In the genomic region with DNA sequence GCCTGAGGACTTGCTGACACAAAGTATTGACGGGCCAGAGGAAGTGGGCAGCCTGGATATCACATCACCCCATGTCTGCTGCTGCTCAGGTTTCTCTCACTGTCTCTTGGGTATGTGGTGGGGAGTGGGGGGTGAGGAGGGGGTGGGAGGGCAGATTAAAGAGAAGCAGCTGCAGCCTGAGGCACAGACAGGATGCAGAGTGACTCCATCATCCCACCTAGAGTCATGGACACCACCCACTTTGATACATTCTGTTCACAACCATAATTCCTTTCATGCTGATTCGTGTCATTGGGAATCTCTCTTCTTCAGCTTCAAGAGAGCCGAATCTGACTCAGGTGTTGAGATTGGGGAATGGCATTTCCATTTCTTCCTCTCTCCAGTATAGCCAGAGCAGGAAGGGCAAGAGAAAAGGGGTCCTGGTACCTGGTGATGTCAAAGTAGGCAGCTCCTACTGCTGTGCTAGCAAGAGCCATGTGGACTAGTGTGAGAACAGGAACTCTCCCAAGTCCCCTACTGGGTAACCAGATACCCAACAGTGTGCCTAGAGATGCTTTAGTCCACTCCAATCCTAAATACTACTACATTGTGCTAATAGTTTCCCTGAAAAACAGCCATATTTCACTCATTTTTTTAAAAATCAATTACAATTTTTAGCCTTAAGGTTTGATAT, we compare ENCODE assay signal across 11 cellular contexts. TPM values are rescaled to one million over a fixed set of nuclear protein-coding genes. Genes with fewer than 3 reads are reported as not detected.
DNase-seq lines count a peak whose midpoint lies in the region; ATAC-seq and TF ChIP-seq lines count a peak whose summit lies in the region.
"Had no signal": no experiment of that assay in that cellular context is flagged by ENCODE, and none has a peak within 500 bp of the region (broad histone marks: within the 10 kb centered on the region; RNA-seq: fewer than 3 reads in every experiment).

No MANE protein-coding gene starts in this region.

- no peaks in the 10 kb centered on the region for H3K9me2 ChIP-seq in HCT116 (ENCODE audit: insufficient read depth)
- H3K9me2 ChIP-seq in SK-N-SH, result no peaks in the 10 kb centered on the region

- H3K9me3 Mint-ChIP-seq in effector memory CD8-positive, alpha-beta T cell, result no peaks in the 10 kb centered on the region

- no peaks in the 10 kb centered on the region; a peak in 1 of 4 replicates for H3K36me3 ChIP-seq in HCT116 (ENCODE audit: control insufficient read depth in 1 of 2, insufficient read depth in 2 of 2, low read length in 2 of 2)
- H3K36me3 ChIP-seq in SK-N-SH (replicated peaks in 1 of 2; ENCODE audit: control insufficient read depth in 1 of 2, insufficient read depth in 2 of 2, low read length in 1 of 2), result no peaks in the 10 kb centered on the region
- H3K36me3 ChIP-seq in smooth muscle cell (ENCODE audit: low read depth), result no peaks in the 10 kb centered on the region

- RAD21 ChIA-PET in HCT116 (lab: Charles Lee; ENCODE audit: low non-redundant PET in 1 of 2, low total read pairs in 2 of 2, uncharacterized antibody in 2 of 2, unreplicated experiment in 2 of 2), result no interaction called here

- no peaks in the 10 kb centered on the region for H3K9me3 ChIP-seq in HCT116 (ENCODE audit: control insufficient read depth in 1 of 2, insufficient read depth in 1 of 2, low read depth in 1 of 2, low read length in 2 of 2)
- 0 out of 2 replicates have a peak, but pooled peaks cover 3% of the 10 kb centered on the region for H3K9me3 ChIP-seq in SK-N-SH
- no peaks in the 10 kb centered on the region for H3K9me3 ChIP-seq in smooth muscle cell (replicated peaks; ENCODE audit: low read depth)
- no peaks in the 10 kb centered on the region for H3K9me3 ChIP-seq in right cardiac atrium (ENCODE audit: control insufficient read depth, low read length)

- peak overlapping the region in 1 of 2 experiments; percentile 43; a peak in 1 of 4 replicates for H3K4me3 ChIP-seq in HCT116 (replicated peaks in 1 of 2; ENCODE audit: low read depth in 1 of 2, low read length in 2 of 2)
- no peak overlapping the region for H3K4me3 ChIP-seq in SK-N-SH (ENCODE audit: low read depth in 2 of 2, low read length in 1 of 2)
- no peak overlapping the region for H3K4me3 ChIP-seq in smooth muscle cell
- no peak overlapping the region for H3K4me3 ChIP-seq in right cardiac atrium (ENCODE audit: low read length)
- H3K4me3 ChIP-seq: heart right ventricle had no signal

- ATAC-seq in HCT116 (peak; percentile 59), right cardiac atrium (no peak), GM19023 (IDR thresholded peaks at IDR 0.05; ENCODE audit: unreplicated experiment) (no peak)
- ATAC-seq in effector memory CD8-positive, alpha-beta T cell (replicated peaks), result no peak
- ATAC-seq: heart right ventricle, sciatic nerve had no signal

- peak overlapping the region; percentile 29 to 61 for H3K27ac Mint-ChIP-seq in effector memory CD8-positive, alpha-beta T cell

- peak overlapping the region; percentile 77 for H3K4me2 ChIP-seq in HCT116 (ENCODE audit: low read length)
- no peak overlapping the region for H3K4me2 ChIP-seq in SK-N-SH
- peak overlapping the region; percentile 70 for H3K4me2 ChIP-seq in smooth muscle cell

- H3K79me2 ChIP-seq in HCT116 (ENCODE audit: insufficient read depth, low read length) (peaks cover 4% of the 10 kb centered on the region), SK-N-SH (ENCODE audit: insufficient read depth) (peaks cover 42% of the 10 kb centered on the region; the same call in 1 of the 2 replicates), smooth muscle cell (ENCODE audit: low read depth) (no peaks in the 10 kb centered on the region)

- no peak for TF ChIP-seq EP300 in SK-N-SH (IDR thresholded peaks at IDR 0.05; ENCODE audit: borderline replicate concordance in 1 of 2, low read depth in 1 of 2, low read length in 1 of 2)

- H3K27me3 Mint-ChIP-seq in effector memory CD8-positive, alpha-beta T cell, result no peaks in the 10 kb centered on the region

- no peak overlapping the region for H3K4me3 Mint-ChIP-seq in effector memory CD8-positive, alpha-beta T cell

- no peak overlapping the region for H2AFZ ChIP-seq in HCT116 (ENCODE audit: low read depth, low read length, poor library complexity, severe bottlenecking)
- no peak overlapping the region for H2AFZ ChIP-seq in SK-N-SH (ENCODE audit: low read depth)
- H2AFZ ChIP-seq in smooth muscle cell (ENCODE audit: low read depth), result no peak overlapping the region

- DNase-seq in HCT116 (ENCODE audit: low read depth, low spot score) (peak; percentile 35), SK-N-SH (no peak), smooth muscle cell (lab: John Stamatoyannopoulos, UW; ENCODE audit: unreplicated experiment) (no peak), right cardiac atrium (no peak), RWPE1 (ENCODE audit: low spot score) (no peak)
- DNase-seq in effector memory CD8-positive, alpha-beta T cell, result no peak
- DNase-seq: effector memory CD4-positive, alpha-beta T cell; heart right ventricle; NCI-H187 had no signal

- intact Hi-C loops in HCT116 (cut with micrococcal nuclease) (no loop called here), right cardiac atrium (cut with DNase I) (no loop called here)

- POLR2A ChIA-PET in HCT116 (lab: Charles Lee), result no interaction called here
- POLR2A ChIA-PET in SK-N-SH (lab: Yijun Ruan, JAX), result no interaction called here
- POLR2A ChIA-PET in RWPE1 (lab: Yijun Ruan, JAX; ENCODE audit: low non-redundant PET), result interaction anchor here (1.5 kb wide), 1 partner anchor 23 kb away, joined by 4 read pairs; the partner anchor contains the start of gene GRAMD2B

- peaks cover 15% of the 10 kb centered on the region for H3K36me3 Mint-ChIP-seq in effector memory CD8-positive, alpha-beta T cell (ENCODE audit: insufficient read depth)

- peaks cover 34 to 46% of the 10 kb centered on the region in 2 donors for H3K4me1 Mint-ChIP-seq in effector memory CD8-positive, alpha-beta T cell (ENCODE audit: low read depth in 2 of 2)

- CTCF ChIA-PET in HCT116 (lab: Charles Lee), result no interaction called here
- CTCF ChIA-PET in SK-N-SH (lab: Yijun Ruan, JAX), result no interaction called here
- CTCF ChIA-PET in RWPE1 (lab: Yijun Ruan, JAX), result interaction anchor here (0.6 to 0.7 kb wide), 2 partner anchors 1420 to 1553 kb away, joined by 3 read pairs; no protein-coding TSS in a partner anchor

- TF ChIP-seq POLR2A in HCT116 (IDR thresholded peaks at IDR 0.05; ENCODE audit: borderline replicate concordance, extremely low read depth, insufficient read depth, insufficient read length), result no peak

- peaks cover 19 to 86% of the 10 kb centered on the region in 2 experiments for H3K4me1 ChIP-seq in HCT116 (ENCODE audit: control insufficient read depth in 1 of 2, insufficient read depth in 2 of 2, low read length in 2 of 2)
- H3K4me1 ChIP-seq in SK-N-SH (ENCODE audit: control insufficient read depth in 1 of 2, insufficient read depth in 2 of 2, low read depth in 1 of 2, low read length in 1 of 2), result peaks cover 0 to 8% of the 10 kb centered on the region in 2 experiments; a peak in 3 of 4 replicates
- peaks cover 20% of the 10 kb centered on the region for H3K4me1 ChIP-seq in smooth muscle cell (ENCODE audit: low read depth)
- H3K4me1 ChIP-seq in right cardiac atrium (ENCODE audit: control insufficient read depth, insufficient read depth, low read length), result peaks cover 8% of the 10 kb centered on the region

- TF ChIP-seq CTCF in HCT116 (IDR thresholded peaks at IDR 0.05 in 2 of 3, conservative IDR thresholded peaks at IDR 0.05 in 1 of 3; ENCODE audit: borderline replicate concordance in 1 of 3, insufficient read depth in 1 of 3, low read depth in 2 of 3, low read length in 2 of 3), result no peak
- TF ChIP-seq CTCF in SK-N-SH (IDR thresholded peaks at IDR 0.05), result no peak
- no peak for TF ChIP-seq CTCF in smooth muscle cell (IDR thresholded peaks at IDR 0.05; ENCODE audit: borderline replicate concordance, insufficient read depth, poor library complexity, severe bottlenecking)
- no peak for TF ChIP-seq CTCF in RWPE1 (conservative IDR thresholded peaks at IDR 0.05; ENCODE audit: low read depth)

- BruUV-seq in HCT116 (replicated peaks; lab: Mats Ljungman, UMichigan), result no TSS peak

- H3K9ac ChIP-seq in HCT116 (ENCODE audit: low read length) (peak overlapping the region; percentile 53), SK-N-SH (no peak overlapping the region), smooth muscle cell (ENCODE audit: low read depth) (peak overlapping the region; percentile 85)

- peaks cover 6% of the 10 kb centered on the region for H3F3A ChIP-seq in SK-N-SH (replicated peaks; ENCODE audit: insufficient read depth)
- H3F3A ChIP-seq in smooth muscle cell (ENCODE audit: low read depth), result peaks cover 14% of the 10 kb centered on the region

- H4K20me1 ChIP-seq in HCT116 (ENCODE audit: insufficient read depth), result no peaks in the 10 kb centered on the region
- H4K20me1 ChIP-seq in SK-N-SH (ENCODE audit: insufficient read depth), result no peaks in the 10 kb centered on the region
- H4K20me1 ChIP-seq in smooth muscle cell (ENCODE audit: low read depth), result no peaks in the 10 kb centered on the region

- H3K27ac ChIP-seq in HCT116 (ENCODE audit: low read depth, low read length), result peak overlapping the region; percentile 64; the same call in 1 of the 2 replicates
- H3K27ac ChIP-seq in SK-N-SH (ENCODE audit: low read depth in 2 of 2, low read length in 1 of 2), result peak overlapping the region; percentile 42 to 76; a peak in 3 of 4 replicates
- H3K27ac ChIP-seq in smooth muscle cell (ENCODE audit: low read depth), result peak overlapping the region; percentile 87
- no peak overlapping the region for H3K27ac ChIP-seq in right cardiac atrium (ENCODE audit: low read length)
- no peak overlapping the region for H3K27ac ChIP-seq in RWPE1
- H3K27ac ChIP-seq: heart right ventricle had no signal

- TF ChIP-seq RAD21 in HCT116 (IDR thresholded peaks at IDR 0.05; ENCODE audit: low read depth) (no peak), SK-N-SH (IDR thresholded peaks at IDR 0.05; ENCODE audit: low read length) (no peak)

- 61% methylated on average over 3 of the region's 3 CpGs for WGBS in SK-N-SH (ENCODE audit: low lambda C conversion rate)
- 55% methylated on average over 3 of the region's 3 CpGs for WGBS in smooth muscle cell (ENCODE audit: low lambda C conversion rate)
- 86% methylated on average over 3 of the region's 3 CpGs for WGBS in right cardiac atrium

- H3K27me3 ChIP-seq in HCT116 (ENCODE audit: insufficient read depth, low read length) (no peaks in the 10 kb centered on the region), SK-N-SH (ENCODE audit: insufficient read depth) (no peaks in the 10 kb centered on the region), smooth muscle cell (ENCODE audit: low read depth) (no peaks in the 10 kb centered on the region), right cardiac atrium (ENCODE audit: control insufficient read depth, insufficient read depth) (no peaks in the 10 kb centered on the region)
- H3K27me3 ChIP-seq: heart right ventricle had no signal

TF ChIP-seq in SK-N-SH, 30 proteins besides CTCF, POLR2A, EP300 and RAD21 (continues in another document):
- TF ChIP-seq TCF12 (IDR thresholded peaks at IDR 0.05), result no peak; the same call in 1 of the 2 replicates

RNA-seq across cellular contexts. Expression of gene GRAMD2B, which starts 22.4 kb away (rescaled TPM):
- total RNA-seq in HCT116 (2021; ENCODE audit: unreplicated experiment) (7.2 TPM), smooth muscle cell (27.3 and 33.1 TPM in 2 replicates), right cardiac atrium (10 to 100 TPM; 31.6 to 45.4 (median 35.2) TPM)
- polyA plus RNA-seq in HCT116 (2012), result 3.2 and 3.3 TPM in 2 replicates
- polyA plus RNA-seq in SK-N-SH (2012; rRNA removed) (16.0 and 20.9 TPM in 2 replicates), smooth muscle cell (8.7 and 28.9 TPM in 2 replicates), right cardiac atrium (13.0 TPM)
- polyA plus RNA-seq in SK-N-SH (2012; cell fraction: cytosol; rRNA removed), result 17.1 and 21.0 TPM in 2 replicates
- polyA plus RNA-seq in SK-N-SH (2012; cell fraction: nucleus; rRNA removed), result 20.0 and 27.5 TPM in 2 replicates

Comparison
In these comparisons a context has a peak if more than half of its experiments do, and no peak if none do; other contexts are left out.
1. H3K27ac ChIP-seq: peak in HCT116 (single experiment), SK-N-SH (2 of 2) and smooth muscle cell (single experiment); none in right cardiac atrium (single experiment) and RWPE1 (single experiment).
2. Of the 11 proteins assayed by ChIP-seq in both SK-N-SH and HCT116: peak only in SK-N-SH: SIN3A; only in HCT116: JUND; in both: none; in neither: 9.